1 cellular context compared by ENCODE assay signal in the genomic region with DNA sequence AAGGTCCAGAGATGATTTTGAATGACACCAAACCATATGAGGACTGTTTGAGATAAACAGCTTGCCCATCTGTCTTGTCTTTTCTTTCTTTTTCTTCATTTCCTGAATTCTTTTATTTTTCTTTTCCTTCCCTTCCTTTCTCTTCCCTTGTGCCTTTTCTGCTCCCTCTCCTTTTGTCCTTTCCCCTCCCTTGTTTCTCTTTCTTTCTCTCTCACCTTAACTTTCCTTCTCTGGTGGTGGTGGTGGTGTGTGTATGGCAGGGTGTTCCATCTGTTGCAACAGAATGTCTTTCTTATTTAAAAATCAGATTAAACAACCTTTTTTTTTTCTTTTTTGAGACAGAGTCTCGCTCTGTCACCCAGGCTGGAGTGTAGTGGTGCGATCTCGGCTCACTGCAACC.
TF ChIP-seq lines count a peak whose summit lies in the region.

No MANE protein-coding gene starts in this region.

TF ChIP-seq in GM23338, 12 proteins besides CTCF, POLR2A, EP300 and RAD21 (continued from another document):
- TF ChIP-seq POLR2AphosphoS5 (IDR thresholded peaks at IDR 0.05; ENCODE audit: low read depth) (no peak), JUNB (IDR thresholded peaks at IDR 0.05; ENCODE audit: unreplicated experiment) (no peak), STAT1 (IDR thresholded peaks at IDR 0.05; ENCODE audit: unreplicated experiment) (no peak), ZNF331 (CRISPR knock-in tag; IDR thresholded peaks at IDR 0.05; ENCODE audit: low read depth) (no peak), CREB1 (CRISPR knock-in tag; IDR thresholded peaks at IDR 0.05; ENCODE audit: low read depth) (no peak), EZH2phosphoT487 (IDR thresholded peaks at IDR 0.05; ENCODE audit: unreplicated experiment) (no peak), NANOG (IDR thresholded peaks at IDR 0.05; ENCODE audit: borderline replicate concordance) (no peak), ZNF114 (CRISPR knock-in tag; IDR thresholded peaks at IDR 0.05) (no peak)
- TF ChIP-seq, protein P1, sequence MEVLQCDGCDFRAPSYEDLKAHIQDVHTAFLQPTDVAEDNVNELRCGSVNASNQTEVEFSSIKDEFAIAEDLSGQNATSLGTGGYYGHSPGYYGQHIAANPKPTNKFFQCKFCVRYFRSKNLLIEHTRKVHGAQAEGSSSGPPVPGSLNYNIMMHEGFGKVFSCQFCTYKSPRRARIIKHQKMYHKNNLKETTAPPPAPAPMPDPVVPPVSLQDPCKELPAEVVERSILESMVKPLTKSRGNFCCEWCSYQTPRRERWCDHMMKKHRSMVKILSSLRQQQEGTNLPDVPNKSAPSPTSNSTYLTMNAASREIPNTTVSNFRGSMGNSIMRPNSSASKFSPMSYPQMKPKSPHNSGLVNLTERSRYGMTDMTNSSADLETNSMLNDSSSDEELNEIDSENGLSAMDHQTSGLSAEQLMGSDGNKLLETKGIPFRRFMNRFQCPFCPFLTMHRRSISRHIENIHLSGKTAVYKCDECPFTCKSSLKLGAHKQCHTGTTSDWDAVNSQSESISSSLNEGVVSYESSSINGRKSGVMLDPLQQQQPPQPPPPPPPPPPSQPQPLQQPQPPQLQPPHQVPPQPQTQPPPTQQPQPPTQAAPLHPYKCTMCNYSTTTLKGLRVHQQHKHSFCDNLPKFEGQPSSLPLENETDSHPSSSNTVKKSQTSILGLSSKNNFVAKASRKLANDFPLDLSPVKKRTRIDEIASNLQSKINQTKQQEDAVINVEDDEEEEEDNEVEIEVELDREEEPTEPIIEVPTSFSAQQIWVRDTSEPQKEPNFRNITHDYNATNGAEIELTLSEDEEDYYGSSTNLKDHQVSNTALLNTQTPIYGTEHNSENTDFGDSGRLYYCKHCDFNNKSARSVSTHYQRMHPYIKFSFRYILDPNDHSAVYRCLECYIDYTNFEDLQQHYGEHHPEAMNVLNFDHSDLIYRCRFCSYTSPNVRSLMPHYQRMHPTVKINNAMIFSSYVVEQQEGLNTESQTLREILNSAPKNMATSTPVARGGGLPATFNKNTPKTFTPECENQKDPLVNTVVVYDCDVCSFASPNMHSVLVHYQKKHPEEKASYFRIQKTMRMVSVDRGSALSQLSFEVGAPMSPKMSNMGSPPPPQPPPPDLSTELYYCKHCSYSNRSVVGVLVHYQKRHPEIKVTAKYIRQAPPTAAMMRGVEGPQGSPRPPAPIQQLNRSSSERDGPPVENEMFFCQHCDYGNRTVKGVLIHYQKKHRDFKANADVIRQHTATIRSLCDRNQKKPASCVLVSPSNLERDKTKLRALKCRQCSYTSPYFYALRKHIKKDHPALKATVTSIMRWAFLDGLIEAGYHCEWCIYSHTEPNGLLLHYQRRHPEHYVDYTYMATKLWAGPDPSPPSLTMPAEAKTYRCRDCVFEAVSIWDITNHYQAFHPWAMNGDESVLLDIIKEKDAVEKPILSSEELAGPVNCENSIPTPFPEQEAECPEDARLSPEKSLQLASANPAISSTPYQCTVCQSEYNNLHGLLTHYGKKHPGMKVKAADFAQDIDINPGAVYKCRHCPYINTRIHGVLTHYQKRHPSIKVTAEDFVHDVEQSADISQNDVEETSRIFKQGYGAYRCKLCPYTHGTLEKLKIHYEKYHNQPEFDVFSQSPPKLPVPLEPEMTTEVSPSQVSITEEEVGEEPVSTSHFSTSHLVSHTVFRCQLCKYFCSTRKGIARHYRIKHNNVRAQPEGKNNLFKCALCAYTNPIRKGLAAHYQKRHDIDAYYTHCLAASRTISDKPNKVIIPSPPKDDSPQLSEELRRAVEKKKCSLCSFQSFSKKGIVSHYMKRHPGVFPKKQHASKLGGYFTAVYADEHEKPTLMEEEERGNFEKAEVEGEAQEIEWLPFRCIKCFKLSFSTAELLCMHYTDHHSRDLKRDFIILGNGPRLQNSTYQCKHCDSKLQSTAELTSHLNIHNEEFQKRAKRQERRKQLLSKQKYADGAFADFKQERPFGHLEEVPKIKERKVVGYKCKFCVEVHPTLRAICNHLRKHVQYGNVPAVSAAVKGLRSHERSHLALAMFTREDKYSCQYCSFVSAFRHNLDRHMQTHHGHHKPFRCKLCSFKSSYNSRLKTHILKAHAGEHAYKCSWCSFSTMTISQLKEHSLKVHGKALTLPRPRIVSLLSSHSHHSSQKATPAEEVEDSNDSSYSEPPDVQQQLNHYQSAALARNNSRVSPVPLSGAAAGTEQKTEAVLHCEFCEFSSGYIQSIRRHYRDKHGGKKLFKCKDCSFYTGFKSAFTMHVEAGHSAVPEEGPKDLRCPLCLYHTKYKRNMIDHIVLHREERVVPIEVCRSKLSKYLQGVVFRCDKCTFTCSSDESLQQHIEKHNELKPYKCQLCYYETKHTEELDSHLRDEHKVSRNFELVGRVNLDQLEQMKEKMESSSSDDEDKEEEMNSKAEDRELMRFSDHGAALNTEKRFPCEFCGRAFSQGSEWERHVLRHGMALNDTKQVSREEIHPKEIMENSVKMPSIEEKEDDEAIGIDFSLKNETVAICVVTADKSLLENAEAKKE (CRISPR knock-in tag; IDR thresholded peaks at IDR 0.05), result no peak
- TF ChIP-seq, protein P2, sequence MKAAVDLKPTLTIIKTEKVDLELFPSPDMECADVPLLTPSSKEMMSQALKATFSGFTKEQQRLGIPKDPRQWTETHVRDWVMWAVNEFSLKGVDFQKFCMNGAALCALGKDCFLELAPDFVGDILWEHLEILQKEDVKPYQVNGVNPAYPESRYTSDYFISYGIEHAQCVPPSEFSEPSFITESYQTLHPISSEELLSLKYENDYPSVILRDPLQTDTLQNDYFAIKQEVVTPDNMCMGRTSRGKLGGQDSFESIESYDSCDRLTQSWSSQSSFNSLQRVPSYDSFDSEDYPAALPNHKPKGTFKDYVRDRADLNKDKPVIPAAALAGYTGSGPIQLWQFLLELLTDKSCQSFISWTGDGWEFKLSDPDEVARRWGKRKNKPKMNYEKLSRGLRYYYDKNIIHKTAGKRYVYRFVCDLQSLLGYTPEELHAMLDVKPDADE (IDR thresholded peaks at IDR 0.05), result no peak
TF ChIP-seq in GM23338: peak in this region for 0.
